Comparison of ENCODE assay signal across 20 cellular contexts in the genomic region with DNA sequence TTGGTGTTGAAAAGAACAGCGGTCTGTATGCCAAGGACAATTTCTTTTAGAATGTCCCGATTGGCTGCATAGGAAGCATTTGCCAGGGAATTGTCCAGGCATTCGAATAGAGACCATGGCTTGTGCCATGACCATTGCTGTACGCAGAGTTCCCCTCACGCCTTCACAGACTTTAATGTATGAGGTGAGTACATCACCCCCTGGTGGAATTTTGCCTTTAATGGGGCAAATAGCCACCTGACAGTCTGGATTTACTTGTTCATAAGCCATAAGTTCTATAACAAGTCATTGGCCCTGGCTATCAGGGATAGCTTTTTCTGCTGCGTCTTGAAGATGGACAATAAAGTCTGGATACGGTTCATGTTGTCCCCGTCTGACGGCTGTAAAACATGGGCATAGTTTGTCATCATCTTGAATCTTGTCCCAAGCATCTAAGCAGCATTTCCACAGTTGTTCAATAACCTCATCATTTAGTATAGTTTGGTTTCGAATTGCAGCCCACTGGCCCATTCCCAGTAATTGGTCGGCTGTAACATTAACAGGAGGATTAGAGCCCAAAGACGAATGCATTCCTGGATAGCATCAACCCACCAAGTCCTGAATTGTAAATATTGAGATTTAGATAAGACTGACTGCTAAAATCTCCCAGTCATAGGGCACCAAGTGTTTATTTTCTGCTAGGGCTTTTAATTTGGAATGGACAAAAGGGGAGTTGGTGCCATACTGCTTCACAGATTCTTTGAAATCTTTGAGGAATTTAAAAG.
DNase-seq lines count a peak whose midpoint lies in the region; ATAC-seq and TF ChIP-seq lines count a peak whose summit lies in the region.
"Had no signal": no experiment of that assay in that cellular context is flagged by ENCODE, and none has a peak within 500 bp of the region (broad histone marks: within the 10 kb centered on the region; RNA-seq: fewer than 3 reads in every experiment).

No MANE protein-coding gene starts in this region.

- H3F3A ChIP-seq in Loucy (ENCODE audit: low read depth): no peaks in the 10 kb centered on the region

- no peaks in the 10 kb centered on the region for H4K20me1 ChIP-seq in Loucy (ENCODE audit: insufficient read depth, low read length, poor library complexity, severe bottlenecking)

- H3K36me3 ChIP-seq in cardiac muscle cell (no peaks in the 10 kb centered on the region), Loucy (ENCODE audit: insufficient read depth, low read length) (no peaks in the 10 kb centered on the region)
- H3K36me3 ChIP-seq: tibial nerve had no signal

- no peak for ATAC-seq in right cardiac atrium
- no peak for ATAC-seq in HG02798 (IDR thresholded peaks at IDR 0.05; ENCODE audit: poor library complexity, unreplicated experiment)
- ATAC-seq: activated CD8-positive, alpha-beta memory T cell treated with anti-CD3 and anti-CD28 coated beads, Interleukin-2, amount 10 ng/mL, durations not matched to agents 7 days and 5 days; activated T-helper 17 cell treated with anti-CD3 and anti-CD28 coated beads, Interleukin-2, amount 50 U/mL, for 72 hours; body of pancreas; Panc1 had no signal

- no peak overlapping the region for H3K4me2 ChIP-seq in Loucy (ENCODE audit: low read depth, low read length, poor library complexity, severe bottlenecking)

- H3K4me1 Mint-ChIP-seq in progenitor cell of endocrine pancreas (ENCODE audit: low read depth): peaks cover 18% of the 10 kb centered on the region

- H3K9ac ChIP-seq in Loucy (ENCODE audit: low read depth, low read length, poor library complexity, severe bottlenecking): no peak overlapping the region

- no peaks in the 10 kb centered on the region for H3K36me3 Mint-ChIP-seq in progenitor cell of endocrine pancreas (ENCODE audit: insufficient read depth)
- H3K36me3 Mint-ChIP-seq: activated CD8-positive, alpha-beta memory T cell treated with anti-CD3 and anti-CD28 coated beads, Interleukin-2, amount 10 ng/mL, durations not matched to agents 7 days and 5 days; activated naive CD8-positive, alpha-beta T cell treated with anti-CD3 and anti-CD28 coated beads, Interleukin-2, amount 10 ng/mL, durations not matched to agents 7 days and 5 days; CD8-positive, alpha-beta memory T cell had no signal

- no peaks in the 10 kb centered on the region for H3K27me3 ChIP-seq in cardiac muscle cell
- no peaks in the 10 kb centered on the region for H3K27me3 ChIP-seq in right cardiac atrium (ENCODE audit: control insufficient read depth, insufficient read depth)
- no peaks in the 10 kb centered on the region for H3K27me3 ChIP-seq in Loucy (ENCODE audit: insufficient read depth, low read length, poor library complexity, severe bottlenecking)
- H3K27me3 ChIP-seq: body of pancreas, tibial nerve had no signal

- peak in 1 of 2 donors; percentile 6 for DNase-seq in cardiac muscle cell (ENCODE audit: low read depth in 1 of 2, low spot score in 1 of 2)
- no peak for DNase-seq in right cardiac atrium
- DNase-seq in cardiac fibroblast (ENCODE audit: low read depth in 2 of 2): no peak
- no peak for DNase-seq in progenitor cell of endocrine pancreas (ENCODE audit: low spot score, unreplicated experiment)
- no peak for DNase-seq in C1 segment of cervical spinal cord (lab: John Stamatoyannopoulos, UW)
- no peak for DNase-seq in NCI-H226
- DNase-seq: activated CD8-positive, alpha-beta memory T cell treated with anti-CD3 and anti-CD28 coated beads, Interleukin-2, amount 10 ng/mL, durations not matched to agents 7 days and 5 days; activated naive CD8-positive, alpha-beta T cell treated with anti-CD3 and anti-CD28 coated beads, Interleukin-2, amount 10 ng/mL, durations not matched to agents 7 days and 5 days; body of pancreas; CD8-positive, alpha-beta memory T cell; cortex of kidney; foreskin melanocyte; NCI-H187; stimulated activated naive CD4-positive, alpha-beta T cell; T1000 had no signal

- H3K4me1 ChIP-seq in cardiac muscle cell (ENCODE audit: low read depth) (peaks cover 23% of the 10 kb centered on the region), right cardiac atrium (ENCODE audit: control insufficient read depth, insufficient read depth, low read length) (no peaks in the 10 kb centered on the region), Loucy (ENCODE audit: insufficient read depth, low read length, poor library complexity, severe bottlenecking) (peaks cover 5% of the 10 kb centered on the region)

- H3K4me3 Mint-ChIP-seq in progenitor cell of endocrine pancreas (ENCODE audit: low read depth): no peak overlapping the region
- H3K4me3 Mint-ChIP-seq: activated CD8-positive, alpha-beta memory T cell treated with anti-CD3 and anti-CD28 coated beads, Interleukin-2, amount 10 ng/mL, durations not matched to agents 7 days and 5 days; activated naive CD8-positive, alpha-beta T cell treated with anti-CD3 and anti-CD28 coated beads, Interleukin-2, amount 10 ng/mL, durations not matched to agents 7 days and 5 days; activated T-helper 17 cell treated with anti-CD3 and anti-CD28 coated beads, Interleukin-2, amount 50 U/mL, for 72 hours; CD8-positive, alpha-beta memory T cell had no signal

- H3K27ac ChIP-seq in cardiac muscle cell: no peak overlapping the region
- no peak overlapping the region for H3K27ac ChIP-seq in right cardiac atrium (ENCODE audit: low read length)
- H3K27ac ChIP-seq: body of pancreas, tibial nerve had no signal

- H3K9me3 Mint-ChIP-seq in progenitor cell of endocrine pancreas (ENCODE audit: low read depth): no peaks in the 10 kb centered on the region
- H3K9me3 Mint-ChIP-seq: activated naive CD8-positive, alpha-beta T cell treated with anti-CD3 and anti-CD28 coated beads, Interleukin-2, amount 10 ng/mL, durations not matched to agents 7 days and 5 days; activated T-helper 17 cell treated with anti-CD3 and anti-CD28 coated beads, Interleukin-2, amount 50 U/mL, for 72 hours; CD8-positive, alpha-beta memory T cell had no signal

- H3K79me2 ChIP-seq in Loucy (ENCODE audit: insufficient read depth, low read length): no peaks in the 10 kb centered on the region

- WGBS in right cardiac atrium: 82% methylated on average over 12 of the region's 12 CpGs

- H3K27me3 Mint-ChIP-seq in progenitor cell of endocrine pancreas: peaks cover 25% of the 10 kb centered on the region

- no peaks in the 10 kb centered on the region for H3K9me3 ChIP-seq in cardiac muscle cell (ENCODE audit: low read depth)
- H3K9me3 ChIP-seq in right cardiac atrium (ENCODE audit: control insufficient read depth, low read length): no peaks in the 10 kb centered on the region
- H3K9me3 ChIP-seq in Loucy (ENCODE audit: insufficient read depth, low read depth, low read length): no peaks in the 10 kb centered on the region
- H3K9me3 ChIP-seq: body of pancreas, tibial nerve had no signal

- no peak overlapping the region for H2AFZ ChIP-seq in Loucy (ENCODE audit: low read length)

- TF ChIP-seq CTCF in cardiac muscle cell (IDR thresholded peaks at IDR 0.05; ENCODE audit: low read depth, low read length) (peak; percentile 5), Loucy (conservative IDR thresholded peaks at IDR 0.05; ENCODE audit: low read length) (peak; percentile 48), cardiac fibroblast (IDR thresholded peaks at IDR 0.05; ENCODE audit: low read depth, low read length) (peak; percentile 1), progenitor cell of endocrine pancreas (IDR thresholded peaks at IDR 0.05; ENCODE audit: unreplicated experiment) (peak; percentile 30)

- no peak overlapping the region for H3K27ac Mint-ChIP-seq in progenitor cell of endocrine pancreas
- H3K27ac Mint-ChIP-seq: activated CD8-positive, alpha-beta memory T cell treated with anti-CD3 and anti-CD28 coated beads, Interleukin-2, amount 10 ng/mL, durations not matched to agents 7 days and 5 days; activated naive CD8-positive, alpha-beta T cell treated with anti-CD3 and anti-CD28 coated beads, Interleukin-2, amount 10 ng/mL, durations not matched to agents 7 days and 5 days; activated T-helper 17 cell treated with anti-CD3 and anti-CD28 coated beads, Interleukin-2, amount 50 U/mL, for 72 hours; CD8-positive, alpha-beta memory T cell had no signal

- intact Hi-C loops in right cardiac atrium (cut with DNase I): loop anchor here in 1 of 4 donors (5.0 kb wide), 1 partner anchor 119 kb away; the partner anchor contains the start of gene TMEM106A

- no peaks in the 10 kb centered on the region for H3K9me2 ChIP-seq in Loucy (replicated peaks; ENCODE audit: low read depth, low read length)

- H3K4me3 ChIP-seq in cardiac muscle cell (no peak overlapping the region), right cardiac atrium (ENCODE audit: low read length) (no peak overlapping the region), Loucy (ENCODE audit: low read length, poor library complexity, severe bottlenecking) (no peak overlapping the region), cardiac fibroblast (replicated peaks in 1 of 2; ENCODE audit: low read depth in 2 of 2, low read length in 2 of 2) (no peak overlapping the region)
- H3K4me3 ChIP-seq: body of pancreas, tibial nerve had no signal
